9 cellular contexts compared by ENCODE assay signal in genomic region chr14:71130491-71131179, GRCh38.
DNase-seq lines count a peak whose midpoint lies in the region; ATAC-seq and TF ChIP-seq lines count a peak whose summit lies in the region.
"Had no signal": no experiment of that assay in that cellular context is flagged by ENCODE, and none has a peak within 500 bp of the region (broad histone marks: within the 10 kb centered on the region; RNA-seq: fewer than 3 reads in every experiment).

No MANE protein-coding gene starts in this region.

- ATAC-seq in GM19463 (IDR thresholded peaks at IDR 0.05; ENCODE audit: unreplicated experiment), result peak; percentile 75
- peak; percentile 84 for ATAC-seq in PC-3
- ATAC-seq in esophagus mucosa, result no peak
- ATAC-seq in HG03135 (IDR thresholded peaks at IDR 0.05; ENCODE audit: unreplicated experiment), result no peak

- H3K9me3 ChIP-seq in PC-3 (ENCODE audit: low read length) (no peaks in the 10 kb centered on the region), osteoblast (ENCODE audit: low read depth, low read length) (no peaks in the 10 kb centered on the region)

- H3K4me1 ChIP-seq in PC-3 (ENCODE audit: insufficient read depth, low read length), result peaks cover 18% of the 10 kb centered on the region
- H3K4me1 ChIP-seq in osteoblast (ENCODE audit: insufficient read depth, low read length), result peaks cover 17% of the 10 kb centered on the region

- no peaks in the 10 kb centered on the region for H3F3A ChIP-seq in PC-3 (ENCODE audit: low read length, unreplicated experiment)

- no peaks in the 10 kb centered on the region for H4K20me1 ChIP-seq in PC-3 (ENCODE audit: low read length)
- no peaks in the 10 kb centered on the region for H4K20me1 ChIP-seq in osteoblast (ENCODE audit: insufficient read depth, low read length)

- H3K4me3 ChIP-seq in PC-3 (ENCODE audit: low read length) (peak overlapping the region; percentile 19), choroid plexus epithelial cell (ENCODE audit: low read depth, low read length) (peak overlapping the region; percentile 46), osteoblast (ENCODE audit: insufficient read depth, low read length) (peak overlapping the region; percentile 60)

- no peaks in the 10 kb centered on the region for H3K79me2 ChIP-seq in PC-3 (ENCODE audit: low read length)
- H3K79me2 ChIP-seq in osteoblast (ENCODE audit: insufficient read depth, low read length), result no peaks in the 10 kb centered on the region

- POLR2A ChIA-PET in PC-3 (lab: Charles Lee; ENCODE audit: unreplicated experiment), result interaction anchor here (0.6 kb wide), 3 partner anchors 12 to 668 kb away, joined by 3 to 5 read pairs (median 4); no protein-coding TSS in a partner anchor

- H3K9me2 ChIP-seq in PC-3 (replicated peaks; ENCODE audit: low read length), result no peaks in the 10 kb centered on the region

- TF ChIP-seq CTCF in PC-3 (conservative IDR thresholded peaks at IDR 0.05; ENCODE audit: low read depth, low read length) (no peak), choroid plexus epithelial cell (conservative IDR thresholded peaks at IDR 0.05; ENCODE audit: low read depth, low read length) (no peak), osteoblast (IDR thresholded peaks at IDR 0.05; ENCODE audit: extremely low read depth, low read depth, low read length) (no peak)

- intact Hi-C loops in PC-3 (cut with micrococcal nuclease), result loop anchor here (1.0 to 10.0 kb wide), 2 partner anchors 26 to 524 kb away; no protein-coding TSS in a partner anchor

- H3K36me3 ChIP-seq in PC-3 (ENCODE audit: low read depth, low read length) (no peaks in the 10 kb centered on the region), osteoblast (ENCODE audit: insufficient read depth, low read length) (no peaks in the 10 kb centered on the region)

- CTCF ChIA-PET in PC-3 (lab: Charles Lee), result interaction anchor here (0.6 kb wide), 1 partner anchor 161 kb away, joined by 3 read pairs; no protein-coding TSS in a partner anchor

- H3K4me2 ChIP-seq in PC-3 (ENCODE audit: low read length) (peak overlapping the region; percentile 74), osteoblast (ENCODE audit: insufficient read depth, low read length) (peak overlapping the region; percentile 82)

- BruUV-seq in PC-3 (replicated peaks; lab: Mats Ljungman, UMichigan), result no TSS peak

- H3K27ac ChIP-seq in PC-3 (ENCODE audit: low read length) (peak overlapping the region; percentile 79), osteoblast (ENCODE audit: low read depth, low read length) (peak overlapping the region; percentile 86)

- H3K27me3 ChIP-seq in PC-3 (ENCODE audit: low read length) (no peaks in the 10 kb centered on the region), osteoblast (ENCODE audit: insufficient read depth, low read length) (no peaks in the 10 kb centered on the region)

- H2AFZ ChIP-seq in PC-3 (ENCODE audit: low read length) (peak overlapping the region; percentile 6; the same call in 1 of the 2 replicates), osteoblast (ENCODE audit: low read length) (peak overlapping the region; percentile 71)

- H3K9ac ChIP-seq in PC-3 (ENCODE audit: low read length), result peak overlapping the region; percentile 50

- DNase-seq in PC-3 (peak; percentile 81), choroid plexus epithelial cell (ENCODE audit: low read depth) (peak; percentile 68), osteoblast (ENCODE audit: insufficient read length, low spot score, missing footprints) (peak; percentile 58), GM19240 (ENCODE audit: insufficient read length, low spot score) (no peak)
- DNase-seq in activated CD4-positive, alpha-beta T cell treated with anti-CD3 and anti-CD28 coated beads, Interleukin-2, amount 50 U/mL, for 1 hour, result no peak
- DNase-seq: NCI-H524 treated with DMSO at 0.1 percent for 48 hours had no signal

Comparison
In these comparisons a context has a peak if more than half of its experiments do, and no peak if none do; other contexts are left out.
1. ATAC-seq: peak in GM19463 (single experiment) and PC-3 (single experiment); none in esophagus mucosa (single experiment) and HG03135 (single experiment).
2. DNase-seq: peak in PC-3 (single experiment), choroid plexus epithelial cell (single experiment) and osteoblast (single experiment); none in GM19240 (single experiment) and activated CD4-positive, alpha-beta T cell treated with anti-CD3 and anti-CD28 coated beads, Interleukin-2, amount 50 U/mL, for 1 hour (single experiment).
3. Peak in every context shown above with its lines, with median percentiles within 50 percentile points of each other: H3K4me3 ChIP-seq.